In the genomic region with DNA sequence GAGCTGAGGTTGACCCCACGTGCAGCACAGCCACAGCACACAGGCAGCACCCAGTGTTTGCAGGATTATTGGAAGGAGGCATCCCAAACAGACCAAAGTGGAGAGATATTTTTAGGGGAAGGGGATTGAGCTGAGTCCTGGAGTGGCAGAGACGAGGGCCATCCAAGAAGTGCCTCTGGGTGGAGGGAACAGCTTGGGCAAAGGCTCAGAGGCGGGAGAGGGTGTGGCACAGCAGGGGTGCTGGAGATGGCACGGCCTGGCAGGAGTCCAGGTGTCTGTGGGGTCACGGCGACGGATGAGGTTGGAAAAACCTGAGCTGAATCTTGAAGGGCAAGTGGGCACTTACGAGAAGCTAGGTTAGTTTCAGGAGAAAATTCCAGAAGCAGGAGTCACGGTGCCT, we compare ENCODE assay signal across 30 cellular contexts.
"Had no signal": no experiment of that assay in that cellular context is flagged by ENCODE, and none has a peak within 500 bp of the region (broad histone marks: within the 10 kb centered on the region; RNA-seq: fewer than 3 reads in every experiment).

No MANE protein-coding gene starts in this region.

- H3K4me1 Mint-ChIP-seq: activated B cell treated with CpG ODN at 0.5 μM for 24 hours; activated naive CD4-positive, alpha-beta T cell treated with anti-CD3 and anti-CD28 coated beads, Interleukin-2, amount 50 U/mL, for 24 hours; activated naive CD8-positive, alpha-beta T cell treated with anti-CD3 and anti-CD28 coated beads for 36 hours; activated naive CD8-positive, alpha-beta T cell treated with anti-CD3 and anti-CD28 coated beads, Interleukin-2, amount 50 U/mL, for 24 hours; T-cell had no signal

- ATAC-seq: activated CD4-positive, CD25-positive, alpha-beta regulatory T cell treated with anti-CD3 and anti-CD28 coated beads, Interleukin-2, amount 50 U/mL, for 24 hours; activated CD8-positive, alpha-beta T cell treated with anti-CD3 and anti-CD28 coated beads, Interleukin-2, amount 10 ng/mL, durations not matched to agents 7 days and 5 days; activated naive CD8-positive, alpha-beta T cell treated with anti-CD3 and anti-CD28 coated beads, Interleukin-2, amount 50 U/mL, for 24 hours; activated T-cell treated with anti-CD3 and anti-CD28 coated beads, Interleukin-2, amount 50 U/mL, for 72 hours; body of pancreas; gastroesophageal sphincter; T-cell had no signal

- DNase-seq: activated B cell treated with CpG ODN at 0.5 μM for 24 hours; activated CD4-positive, alpha-beta memory T cell treated with anti-CD3 and anti-CD28 coated beads for 36 hours; activated CD4-positive, alpha-beta T cell treated with anti-CD3 and anti-CD28 coated beads for 48 hours; activated CD8-positive, alpha-beta T cell treated with anti-CD3 and anti-CD28 coated beads, Interleukin-2, amount 10 ng/mL, durations not matched to agents 7 days and 5 days; activated naive CD4-positive, alpha-beta T cell treated with anti-CD3 and anti-CD28 coated beads for 36 hours; activated naive CD8-positive, alpha-beta T cell treated with anti-CD3 and anti-CD28 coated beads for 36 hours; activated naive CD8-positive, alpha-beta T cell treated with anti-CD3 and anti-CD28 coated beads, Interleukin-2, amount 50 U/mL, for 24 hours; activated T-cell treated with anti-CD3 and anti-CD28 coated beads for 4 hours; activated T-cell treated with anti-CD3 and anti-CD28 coated beads, Interleukin-2, amount 50 U/mL, for 24 hours; activated T-cell treated with anti-CD3 and anti-CD28 coated beads, Interleukin-2, amount 50 U/mL, for 72 hours; adrenal gland; amygdala; aorta; body of pancreas; caudate nucleus; effector CD8-positive, alpha-beta T cell; esophagus squamous epithelium; foreskin melanocyte; SW 1271; T-helper 9 cell; WERI-Rb-1 had no signal

- H3K4me3 ChIP-seq: adrenal gland, body of pancreas, esophagus squamous epithelium, gastroesophageal sphincter had no signal

- H3K36me3 ChIP-seq: adrenal gland, esophagus squamous epithelium, gastroesophageal sphincter, WERI-Rb-1 had no signal

- H3K27me3 Mint-ChIP-seq: activated CD4-positive, alpha-beta memory T cell treated with anti-CD3 and anti-CD28 coated beads for 36 hours; activated naive CD8-positive, alpha-beta T cell treated with anti-CD3 and anti-CD28 coated beads for 36 hours; activated naive CD8-positive, alpha-beta T cell treated with anti-CD3 and anti-CD28 coated beads, Interleukin-2, amount 50 U/mL, for 24 hours; activated T-cell treated with anti-CD3 and anti-CD28 coated beads, Interleukin-2, amount 50 U/mL, for 24 hours had no signal

- H3K27ac ChIP-seq: adrenal gland, body of pancreas, epithelial cell of prostate, esophagus squamous epithelium, gastroesophageal sphincter, WERI-Rb-1 had no signal

- H3K4me3 Mint-ChIP-seq: activated B cell treated with CpG ODN at 0.5 μM for 24 hours; activated CD4-positive, alpha-beta memory T cell treated with anti-CD3 and anti-CD28 coated beads for 36 hours; activated CD8-positive, alpha-beta T cell treated with anti-CD3 and anti-CD28 coated beads, Interleukin-2, amount 10 ng/mL, durations not matched to agents 7 days and 5 days; activated naive CD4-positive, alpha-beta T cell treated with anti-CD3 and anti-CD28 coated beads for 36 hours; activated naive CD4-positive, alpha-beta T cell treated with anti-CD3 and anti-CD28 coated beads, Interleukin-2, amount 50 U/mL, for 24 hours; activated naive CD8-positive, alpha-beta T cell treated with anti-CD3 and anti-CD28 coated beads for 36 hours; activated naive CD8-positive, alpha-beta T cell treated with anti-CD3 and anti-CD28 coated beads, Interleukin-2, amount 50 U/mL, for 24 hours; activated T-cell treated with anti-CD3 and anti-CD28 coated beads, Interleukin-2, amount 50 U/mL, for 24 hours; activated T-cell treated with anti-CD3 and anti-CD28 coated beads, Interleukin-2, amount 50 U/mL, for 72 hours; T-cell; T-helper 1 cell treated with Interleukin-12 subunit alpha and Interleukin-12 subunit beta and Interleukin-4 antibody, amounts not matched to agents 30 μg/mL and 1 μg/mL, for 36 hours had no signal

- H3K4me1 ChIP-seq: adrenal gland, body of pancreas, esophagus squamous epithelium, gastroesophageal sphincter had no signal

- H3K27me3 ChIP-seq: adrenal gland, body of pancreas, gastroesophageal sphincter had no signal

- FAIRE-seq: colon, endometrium, endothelial cell of umbilical vein had no signal

- H3K9me3 Mint-ChIP-seq: T-helper 1 cell treated with Interleukin-12 subunit alpha and Interleukin-12 subunit beta and Interleukin-4 antibody, amounts not matched to agents 30 μg/mL and 1 μg/mL, for 36 hours had no signal

- H3K36me3 Mint-ChIP-seq: activated CD4-positive, alpha-beta memory T cell treated with anti-CD3 and anti-CD28 coated beads for 36 hours; T-cell had no signal

- H3K27ac Mint-ChIP-seq: activated B cell treated with CpG ODN at 0.5 μM for 24 hours; activated CD4-positive, alpha-beta memory T cell treated with anti-CD3 and anti-CD28 coated beads for 36 hours; activated CD8-positive, alpha-beta T cell treated with anti-CD3 and anti-CD28 coated beads, Interleukin-2, amount 10 ng/mL, durations not matched to agents 7 days and 5 days; activated naive CD4-positive, alpha-beta T cell treated with anti-CD3 and anti-CD28 coated beads for 36 hours; activated naive CD4-positive, alpha-beta T cell treated with anti-CD3 and anti-CD28 coated beads, Interleukin-2, amount 50 U/mL, for 24 hours; activated naive CD8-positive, alpha-beta T cell treated with anti-CD3 and anti-CD28 coated beads for 36 hours; activated naive CD8-positive, alpha-beta T cell treated with anti-CD3 and anti-CD28 coated beads, Interleukin-2, amount 50 U/mL, for 24 hours; activated T-cell treated with anti-CD3 and anti-CD28 coated beads, Interleukin-2, amount 50 U/mL, for 24 hours; activated T-cell treated with anti-CD3 and anti-CD28 coated beads, Interleukin-2, amount 50 U/mL, for 72 hours; T-cell; T-helper 1 cell treated with Interleukin-12 subunit alpha and Interleukin-12 subunit beta and Interleukin-4 antibody, amounts not matched to agents 30 μg/mL and 1 μg/mL, for 36 hours had no signal
